Comparison of ENCODE assay signal across 19 cellular contexts in the genomic region with DNA sequence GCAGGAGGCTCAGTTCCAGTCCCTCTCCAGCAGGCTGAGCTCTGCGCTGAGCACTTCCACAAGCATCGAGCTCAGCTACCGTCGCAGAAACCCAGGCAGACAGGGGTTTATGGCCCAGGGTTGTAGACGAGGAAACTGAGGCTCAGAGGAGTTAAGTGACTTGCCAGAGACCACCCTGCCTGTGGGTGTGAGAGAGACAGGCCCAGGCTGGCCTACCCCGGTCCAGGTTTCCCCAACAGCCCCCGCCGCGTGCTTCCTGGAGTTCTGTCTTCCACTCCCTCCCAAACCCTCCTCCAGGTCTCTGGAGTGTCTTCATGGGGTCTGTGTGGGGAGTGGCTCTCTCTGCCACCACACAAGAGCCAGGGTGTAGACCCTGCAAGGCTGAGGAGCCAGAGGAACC.
"Had no signal": no experiment of that assay in that cellular context is flagged by ENCODE, and none has a peak within 500 bp of the region (broad histone marks: within the 10 kb centered on the region; RNA-seq: fewer than 3 reads in every experiment).

No MANE protein-coding gene starts in this region.

- H3K36me3 ChIP-seq: left ventricle myocardium inferior, lower lobe of right lung, sigmoid colon had no signal

- ATAC-seq: effector memory CD8-positive, alpha-beta T cell; foreskin keratinocyte; left cardiac atrium; lower lobe of right lung had no signal

- H3K4me1 Mint-ChIP-seq: memory B cell, mesothelial cell of epicardium had no signal

- H3K27ac Mint-ChIP-seq: effector memory CD8-positive, alpha-beta T cell; immature natural killer cell; memory B cell; mesothelial cell of epicardium; nephron had no signal

- H3K4me3 ChIP-seq: dorsolateral prefrontal cortex, left ventricle myocardium inferior, lower lobe of right lung, sigmoid colon, skin epidermis had no signal

- H3K36me3 Mint-ChIP-seq: immature natural killer cell, memory B cell, mesothelial cell of epicardium had no signal

- DNase-seq: cortex of kidney; dorsolateral prefrontal cortex; effector memory CD8-positive, alpha-beta T cell; foreskin keratinocyte; immature natural killer cell; kidney; left cardiac atrium; left ventricle myocardium inferior; lower lobe of right lung; posterior cingulate gyrus; sigmoid colon; stimulated activated CD4-positive, alpha-beta T cell treated with anti-CD3 and anti-CD28 coated beads, Interleukin-12 subunit alpha, Interleukin-12 subunit beta, amount 100 ng/mL, for 4 hours; stimulated activated CD4-positive, alpha-beta T cell treated with anti-CD3 and anti-CD28 coated beads, Interleukin-2, amount 100 ng/mL, for 48 hours; stimulated activated naive CD4-positive, alpha-beta T cell treated with Interleukin-2 at 50 U/mL for 16 hours; trophoblast cell had no signal

- H3K9me3 Mint-ChIP-seq: effector memory CD8-positive, alpha-beta T cell; immature natural killer cell; mesothelial cell of epicardium; nephron had no signal

- H3K4me3 Mint-ChIP-seq: effector memory CD8-positive, alpha-beta T cell; immature natural killer cell; memory B cell; mesothelial cell of epicardium; nephron had no signal

- H3K27ac ChIP-seq: dorsolateral prefrontal cortex, foreskin keratinocyte, left ventricle myocardium inferior, lower lobe of right lung, sigmoid colon, skin epidermis had no signal

- H3K9me3 ChIP-seq: left ventricle myocardium inferior, lower lobe of right lung, sigmoid colon had no signal
